ENCODE assay signal across 20 cellular contexts in genomic region chr11:2585566-2586090, GRCh38.
DNase-seq lines count a peak whose midpoint lies in the region; ATAC-seq and TF ChIP-seq lines count a peak whose summit lies in the region.
"Had no signal": no experiment of that assay in that cellular context is flagged by ENCODE, and none has a peak within 500 bp of the region (broad histone marks: within the 10 kb centered on the region; RNA-seq: fewer than 3 reads in every experiment).

No MANE protein-coding gene starts in this region.

- intact Hi-C loops in ascending aorta (cut with DNase I) = no loop called here

- H3K4me3 Mint-ChIP-seq in osteocyte (ENCODE audit: unreplicated experiment) = no peak overlapping the region
- H3K4me3 Mint-ChIP-seq: activated CD4-positive, alpha-beta T cell treated with anti-CD3 and anti-CD28 coated beads for 36 hours; memory B cell; naive B cell had no signal

- H3K27ac Mint-ChIP-seq in osteocyte (ENCODE audit: unreplicated experiment) = no peak overlapping the region
- H3K27ac Mint-ChIP-seq: activated CD4-positive, alpha-beta T cell treated with anti-CD3 and anti-CD28 coated beads for 36 hours; memory B cell; naive B cell had no signal

- peak; percentile 8 for DNase-seq in 8988T
- DNase-seq in AG20443 (ENCODE audit: low spot score) = peak; percentile 6
- peak; percentile 1 to 39 for DNase-seq in ascending aorta (ENCODE audit: low spot score in 2 of 2)
- DNase-seq in osteocyte (ENCODE audit: extremely low spot score, unreplicated experiment) = peak; percentile 70
- DNase-seq in DMS153 treated with DMSO at 0.1 percent for 48 hours (lab: John Stamatoyannopoulos, UW; ENCODE audit: unreplicated experiment) = no peak
- DNase-seq in LoVo (ENCODE audit: low spot score) = no peak
- DNase-seq: activated CD4-positive, alpha-beta T cell treated with anti-CD3 and anti-CD28 coated beads for 36 hours; anterior cingulate cortex; BE2C; foreskin melanocyte; naive B cell; NCI-H1436; NCI-H526; stimulated activated naive CD8-positive, alpha-beta T cell treated with anti-CD3 and anti-CD28 coated beads, Interleukin-15, Interleukin-2, amounts not matched to agents 100 U/mL and 50 U/mL, for 24 hours; trophoblast cell had no signal

- no peaks in the 10 kb centered on the region for H3K9me3 ChIP-seq in ascending aorta
- H3K9me3 ChIP-seq: BE2C, Caco-2, pancreas had no signal

- no peaks in the 10 kb centered on the region for H3K27me3 ChIP-seq in ascending aorta
- H3K27me3 ChIP-seq: BE2C, pancreas had no signal

- H3K4me3 ChIP-seq in ascending aorta = no peak overlapping the region
- H3K4me3 ChIP-seq: pancreas had no signal

- ATAC-seq in GM19467 (IDR thresholded peaks at IDR 0.05; ENCODE audit: unreplicated experiment) = no peak
- ATAC-seq: activated CD4-positive, alpha-beta T cell treated with anti-CD3 and anti-CD28 coated beads for 36 hours; pancreas; stimulated activated naive CD8-positive, alpha-beta T cell treated with anti-CD3 and anti-CD28 coated beads, Interleukin-15, Interleukin-2, amounts not matched to agents 100 U/mL and 50 U/mL, for 24 hours had no signal

- H3K4me1 Mint-ChIP-seq in osteocyte (ENCODE audit: unreplicated experiment) = peaks cover under 1% of the 10 kb centered on the region
- H3K4me1 Mint-ChIP-seq: activated CD4-positive, alpha-beta T cell treated with anti-CD3 and anti-CD28 coated beads for 36 hours; memory B cell; naive B cell had no signal

- TF ChIP-seq CTCF in ascending aorta (IDR thresholded peaks at IDR 0.05) = no peak
- TF ChIP-seq CTCF in osteocyte (IDR thresholded peaks at IDR 0.05) = no peak

- H3K4me1 ChIP-seq in ascending aorta = no peaks in the 10 kb centered on the region
- H3K4me1 ChIP-seq: BE2C, Caco-2, pancreas had no signal

- H3K36me3 ChIP-seq in ascending aorta = no peaks in the 10 kb centered on the region
- H3K36me3 ChIP-seq: BE2C had no signal

- H3K27me3 Mint-ChIP-seq in osteocyte (ENCODE audit: unreplicated experiment) = no peaks in the 10 kb centered on the region
- H3K27me3 Mint-ChIP-seq: activated CD4-positive, alpha-beta T cell treated with anti-CD3 and anti-CD28 coated beads for 36 hours; memory B cell; naive B cell had no signal

- no peaks in the 10 kb centered on the region for H3K36me3 Mint-ChIP-seq in osteocyte (ENCODE audit: unreplicated experiment)

- no peak overlapping the region for H3K27ac ChIP-seq in ascending aorta
- H3K27ac ChIP-seq: HL-60, pancreas had no signal

- no peaks in the 10 kb centered on the region for H3K9me3 Mint-ChIP-seq in osteocyte (ENCODE audit: unreplicated experiment)
- H3K9me3 Mint-ChIP-seq: memory B cell, naive B cell had no signal

Comparison
In these comparisons a context has a peak if more than half of its experiments do, and no peak if none do; other contexts are left out.
1. DNase-seq: peak in 8988T (single experiment), AG20443 (single experiment), ascending aorta (2 of 2) and osteocyte (single experiment); none in DMS153 treated with DMSO at 0.1 percent for 48 hours (single experiment) and LoVo (single experiment).